ENCODE assay signal across 13 cellular contexts in genomic region chr1:2535455-2535854, GRCh38. TPM values are rescaled to one million over a fixed set of nuclear protein-coding genes. Genes with fewer than 3 reads are reported as not detected.
A peak's percentile ranks its signal among the peaks of the same experiment; 100 is the strongest.
DNase-seq lines count a peak whose midpoint lies in the region; ATAC-seq and TF ChIP-seq lines count a peak whose summit lies in the region.
"Had no signal": no experiment of that assay in that cellular context is flagged by ENCODE, and none has a peak within 500 bp of the region (broad histone marks: within the 10 kb centered on the region; RNA-seq: fewer than 3 reads in every experiment).

No MANE protein-coding gene starts in this region.

- no peak for TF ChIP-seq POLR2A in esophagus muscularis mucosa (IDR thresholded peaks at IDR 0.05; ENCODE audit: low read depth)

- CTCF ChIA-PET in RWPE1 (lab: Yijun Ruan, JAX), result interaction anchor here (0.8 to 1.3 kb wide), 4 partner anchors 8 to 341 kb away, joined by 3 to 4 read pairs (median 4); partner anchors contain the start of gene FAAP20

- TF ChIP-seq EP300 in esophagus muscularis mucosa (IDR thresholded peaks at IDR 0.05), result no peak

- H3K4me1 ChIP-seq in esophagus muscularis mucosa, result peaks cover 10 to 18% (median 13%) of the 10 kb centered on the region in 4 donors

- TF ChIP-seq CTCF in RWPE1 (conservative IDR thresholded peaks at IDR 0.05; ENCODE audit: low read depth), result no peak
- no peak for TF ChIP-seq CTCF in glutamatergic neuron (IDR thresholded peaks at IDR 0.05; ENCODE audit: partially characterized antibody, unreplicated experiment)
- TF ChIP-seq CTCF in esophagus muscularis mucosa (IDR thresholded peaks at IDR 0.05), result no peak

- WGBS in esophagus muscularis mucosa, result 49% methylated on average over 18 of the region's 27 CpGs

- peak overlapping the region; percentile 82 for H3K27ac Mint-ChIP-seq in glutamatergic neuron (ENCODE audit: unreplicated experiment)

- H3K27ac ChIP-seq in RWPE1, result peak overlapping the region; percentile 93
- H3K27ac ChIP-seq in esophagus muscularis mucosa (replicated peaks in 1 of 4), result no peak overlapping the region
- H3K27ac ChIP-seq: 22Rv1, BLaER1 had no signal

- DNase-seq in DMS53 (lab: John Stamatoyannopoulos, UW), result peak; percentile 50
- DNase-seq in DMS53 treated with DMSO at 0.1 percent for 48 hours (lab: John Stamatoyannopoulos, UW; ENCODE audit: unreplicated experiment), result no peak
- no peak for DNase-seq in RWPE1 (ENCODE audit: low spot score)
- DNase-seq in glutamatergic neuron, result peak; percentile 74
- DNase-seq in retina, result peak; percentile 81
- no peak for DNase-seq in left cardiac atrium
- DNase-seq in esophagus muscularis mucosa (ENCODE audit: extremely low spot score), result no peak
- DNase-seq: CD8-positive, alpha-beta memory T cell; DMS 273 treated with DMSO at 0.1 percent for 48 hours; Karpas-422 had no signal

- no peak overlapping the region for H3K4me3 Mint-ChIP-seq in glutamatergic neuron (ENCODE audit: unreplicated experiment)
- H3K4me3 Mint-ChIP-seq: CD8-positive, alpha-beta memory T cell had no signal

- peaks cover 5 to 100% (median 32%) of the 10 kb centered on the region in 4 donors for H3K27me3 ChIP-seq in esophagus muscularis mucosa

- no peaks in the 10 kb centered on the region for H3K36me3 Mint-ChIP-seq in glutamatergic neuron (ENCODE audit: unreplicated experiment)

- ATAC-seq in left cardiac atrium (no peak), HG02973 (IDR thresholded peaks at IDR 0.05; ENCODE audit: unreplicated experiment) (no peak)

- peaks cover 15% of the 10 kb centered on the region for H3K27me3 Mint-ChIP-seq in glutamatergic neuron (ENCODE audit: unreplicated experiment)

- no peak overlapping the region for H3K4me3 ChIP-seq in esophagus muscularis mucosa
- H3K4me3 ChIP-seq: BLaER1 had no signal

- H3K9me3 ChIP-seq in esophagus muscularis mucosa, result no peaks in the 10 kb centered on the region
- H3K9me3 ChIP-seq: BLaER1 had no signal

- no peaks in the 10 kb centered on the region for H3K9me3 Mint-ChIP-seq in glutamatergic neuron (ENCODE audit: unreplicated experiment)
- H3K9me3 Mint-ChIP-seq: CD8-positive, alpha-beta memory T cell had no signal

- POLR2A ChIA-PET in RWPE1 (lab: Yijun Ruan, JAX; ENCODE audit: low non-redundant PET), result no interaction called here

- H3K4me1 Mint-ChIP-seq in glutamatergic neuron (ENCODE audit: low read depth, unreplicated experiment), result peaks cover 15% of the 10 kb centered on the region

- no peaks in the 10 kb centered on the region for H3K36me3 ChIP-seq in esophagus muscularis mucosa
- H3K36me3 ChIP-seq: BLaER1 had no signal

- intact Hi-C loops in left cardiac atrium (cut with DNase I) (no loop called here), esophagus muscularis mucosa (cut with DNase I) (no loop called here)

RNA-seq across cellular contexts. Expression of gene HES5, which starts 5.4 kb away (rescaled TPM):
- total RNA-seq in glutamatergic neuron (ENCODE audit: unreplicated experiment), result 21.2 TPM
- total RNA-seq in left cardiac atrium, result under 1 TPM; 0.91 to 0.99 TPM
- under 1 TPM in 2 of 4 donors, not detected in 2; 0.19 to 0.33 TPM for total RNA-seq in esophagus muscularis mucosa
- total RNA-seq: CD8-positive, alpha-beta memory T cell had no signal

RNA-seq across cellular contexts. Expression of gene PANK4, which starts 9.1 kb away (rescaled TPM):
- total RNA-seq in glutamatergic neuron (ENCODE audit: unreplicated experiment) (58.5 TPM), left cardiac atrium (10 to 100 TPM; 37.5 to 40.6 TPM), esophagus muscularis mucosa (10 to 100 TPM; 22.5 to 48.9 (median 37.9) TPM)

RNA-seq across cellular contexts. Expression of gene TNFRSF14, which starts 20.7 kb away (rescaled TPM):
- total RNA-seq in glutamatergic neuron (ENCODE audit: unreplicated experiment) (1.2 TPM), left cardiac atrium (10 to 100 TPM; 21.6 to 22.6 TPM), esophagus muscularis mucosa (10 to 100 TPM; 26.2 to 49.2 (median 42.5) TPM)

RNA-seq across cellular contexts. Expression of gene PRXL2B, which starts 51.1 kb away (rescaled TPM):
- total RNA-seq in glutamatergic neuron (ENCODE audit: unreplicated experiment) (46.1 TPM), left cardiac atrium (10 to 100 TPM; 10.8 to 14.1 TPM), esophagus muscularis mucosa (10 to 100 TPM in 3 of 4 donors, 1 to 10 TPM in 1; 7.9 to 18.8 (median 14.8) TPM)

RNA-seq across cellular contexts. Expression of gene PLCH2, which starts 59.4 kb away (rescaled TPM):
- total RNA-seq in glutamatergic neuron (ENCODE audit: unreplicated experiment) (61.4 TPM), left cardiac atrium (under 1 TPM; 0.13 to 0.74 TPM), esophagus muscularis mucosa (under 1 TPM; 0.06 to 0.42 (median 0.26) TPM)

Comparison
In these comparisons a context has a peak if more than half of its experiments do, and no peak if none do; other contexts are left out.
1. DNase-seq: peak in DMS53 (single experiment), glutamatergic neuron (single experiment) and retina (single experiment); none in DMS53 treated with DMSO at 0.1 percent for 48 hours (single experiment), RWPE1 (single experiment), left cardiac atrium (single experiment) and esophagus muscularis mucosa (single experiment).
2. RNA of gene HES5, which starts 5.4 kb away (total RNA-seq): 21.2 TPM in glutamatergic neuron (single experiment); 0.91 to 0.99 TPM in left cardiac atrium and 0.19 to 0.33 TPM in esophagus muscularis mucosa; every median in the first group is over 10 times any median in the second.
3. RNA of gene TNFRSF14, which starts 20.7 kb away (total RNA-seq): 26.2 to 49.2 TPM in esophagus muscularis mucosa and 21.6 to 22.6 TPM in left cardiac atrium; 1.2 TPM in glutamatergic neuron (single experiment); every median in the first group is over 10 times any median in the second.